Comparison of ENCODE assay signal across 8 cellular contexts in genomic region chr9:33161011-33161588, GRCh38.
DNase-seq lines count a peak whose midpoint lies in the region; ATAC-seq lines count a peak whose summit lies in the region.

No MANE protein-coding gene starts in this region.

- peak; percentile 38 for DNase-seq in stimulated activated naive CD4-positive, alpha-beta T cell treated with Interleukin-2 at 50 U/mL for 16 hours (lab: John Stamatoyannopoulos, UW)
- no peak for DNase-seq in stimulated activated naive CD4-positive, alpha-beta T cell (lab: John Stamatoyannopoulos, UW)
- DNase-seq in OCI-M1 (lab: John Stamatoyannopoulos, UW) (peak; percentile 44), amniotic stem cell (lab: John Stamatoyannopoulos, UW) (peak; percentile 97), iPS-NIHi11 (ENCODE audit: low spot score) (peak; percentile 54), ecto neural progenitor cell (ENCODE audit: low spot score) (no peak)
- peak; percentile 47 for DNase-seq in stimulated activated CD4-positive, alpha-beta T cell treated with anti-CD3 and anti-CD28 coated beads, Interleukin-4, amount 100 ng/mL, for 24 hours

- ATAC-seq in HG03196 (IDR thresholded peaks at IDR 0.05; ENCODE audit: unreplicated experiment) = no peak

Comparison
In these comparisons a context has a peak if more than half of its experiments do, and no peak if none do; other contexts are left out.
1. DNase-seq: peak in stimulated activated naive CD4-positive, alpha-beta T cell treated with Interleukin-2 at 50 U/mL for 16 hours (single experiment), OCI-M1 (single experiment), amniotic stem cell (single experiment), iPS-NIHi11 (single experiment) and stimulated activated CD4-positive, alpha-beta T cell treated with anti-CD3 and anti-CD28 coated beads, Interleukin-4, amount 100 ng/mL, for 24 hours (single experiment); none in stimulated activated naive CD4-positive, alpha-beta T cell (0 of 6) and ecto neural progenitor cell (single experiment).